ENCODE assay signal across 1 cellular context in genomic region chr4:72529144-72529822, GRCh38.
TF ChIP-seq lines count a peak whose summit lies in the region.

No MANE protein-coding gene starts in this region.

TF ChIP-seq in K562, 482 proteins besides CTCF, POLR2A, EP300 and RAD21 (continued from another document):
- TF ChIP-seq ZNF277 (CRISPR knock-in tag; IDR thresholded peaks at IDR 0.05; ENCODE audit: borderline replicate concordance) (no peak), ARNT (IDR thresholded peaks at IDR 0.05) (no peak), BCL6 (CRISPR knock-in tag; IDR thresholded peaks at IDR 0.05) (no peak), RBM34 (IDR thresholded peaks at IDR 0.05; ENCODE audit: borderline replicate concordance, insufficient read depth, low read length) (no peak), ZNF639 (CRISPR knock-in tag; conservative IDR thresholded peaks at IDR 0.05 in 1 of 2, IDR thresholded peaks at IDR 0.05 in 1 of 2) (no peak), ZNF75A (CRISPR knock-in tag; IDR thresholded peaks at IDR 0.05) (no peak), C11orf30 (IDR thresholded peaks at IDR 0.05; ENCODE audit: low read depth) (no peak), RNF219 (CRISPR knock-in tag; IDR thresholded peaks at IDR 0.05) (no peak), TSHZ1 (CRISPR knock-in tag; IDR thresholded peaks at IDR 0.05) (no peak), HDAC6 (IDR thresholded peaks at IDR 0.05; ENCODE audit: low read depth, low read length) (no peak)
